ENCODE assay signal across 1 cellular context in the genomic region with DNA sequence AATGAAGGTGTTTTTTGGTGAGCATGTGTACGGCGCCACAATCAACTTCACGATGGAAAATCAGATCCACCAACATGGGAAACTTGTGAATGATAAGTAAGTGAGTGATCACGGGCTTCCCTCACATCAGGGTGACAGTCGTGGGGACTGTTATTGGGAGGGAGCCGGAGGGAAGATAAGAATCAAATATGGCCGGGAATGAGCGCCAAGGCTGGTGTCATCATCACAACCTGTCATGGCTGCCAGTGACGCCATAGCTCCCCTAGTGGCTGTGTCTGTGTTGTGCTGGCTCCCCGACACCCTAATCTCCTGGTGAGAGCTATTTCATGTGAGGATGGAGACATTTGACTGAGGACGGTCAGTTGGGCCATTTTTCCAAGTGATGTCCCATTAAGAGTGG.
TF ChIP-seq lines count a peak whose summit lies in the region.

No MANE protein-coding gene starts in this region.

TF ChIP-seq in K562, 482 proteins besides CTCF, POLR2A, EP300 and RAD21 (continued from another document and continues in another):
- TF ChIP-seq, protein P1, sequence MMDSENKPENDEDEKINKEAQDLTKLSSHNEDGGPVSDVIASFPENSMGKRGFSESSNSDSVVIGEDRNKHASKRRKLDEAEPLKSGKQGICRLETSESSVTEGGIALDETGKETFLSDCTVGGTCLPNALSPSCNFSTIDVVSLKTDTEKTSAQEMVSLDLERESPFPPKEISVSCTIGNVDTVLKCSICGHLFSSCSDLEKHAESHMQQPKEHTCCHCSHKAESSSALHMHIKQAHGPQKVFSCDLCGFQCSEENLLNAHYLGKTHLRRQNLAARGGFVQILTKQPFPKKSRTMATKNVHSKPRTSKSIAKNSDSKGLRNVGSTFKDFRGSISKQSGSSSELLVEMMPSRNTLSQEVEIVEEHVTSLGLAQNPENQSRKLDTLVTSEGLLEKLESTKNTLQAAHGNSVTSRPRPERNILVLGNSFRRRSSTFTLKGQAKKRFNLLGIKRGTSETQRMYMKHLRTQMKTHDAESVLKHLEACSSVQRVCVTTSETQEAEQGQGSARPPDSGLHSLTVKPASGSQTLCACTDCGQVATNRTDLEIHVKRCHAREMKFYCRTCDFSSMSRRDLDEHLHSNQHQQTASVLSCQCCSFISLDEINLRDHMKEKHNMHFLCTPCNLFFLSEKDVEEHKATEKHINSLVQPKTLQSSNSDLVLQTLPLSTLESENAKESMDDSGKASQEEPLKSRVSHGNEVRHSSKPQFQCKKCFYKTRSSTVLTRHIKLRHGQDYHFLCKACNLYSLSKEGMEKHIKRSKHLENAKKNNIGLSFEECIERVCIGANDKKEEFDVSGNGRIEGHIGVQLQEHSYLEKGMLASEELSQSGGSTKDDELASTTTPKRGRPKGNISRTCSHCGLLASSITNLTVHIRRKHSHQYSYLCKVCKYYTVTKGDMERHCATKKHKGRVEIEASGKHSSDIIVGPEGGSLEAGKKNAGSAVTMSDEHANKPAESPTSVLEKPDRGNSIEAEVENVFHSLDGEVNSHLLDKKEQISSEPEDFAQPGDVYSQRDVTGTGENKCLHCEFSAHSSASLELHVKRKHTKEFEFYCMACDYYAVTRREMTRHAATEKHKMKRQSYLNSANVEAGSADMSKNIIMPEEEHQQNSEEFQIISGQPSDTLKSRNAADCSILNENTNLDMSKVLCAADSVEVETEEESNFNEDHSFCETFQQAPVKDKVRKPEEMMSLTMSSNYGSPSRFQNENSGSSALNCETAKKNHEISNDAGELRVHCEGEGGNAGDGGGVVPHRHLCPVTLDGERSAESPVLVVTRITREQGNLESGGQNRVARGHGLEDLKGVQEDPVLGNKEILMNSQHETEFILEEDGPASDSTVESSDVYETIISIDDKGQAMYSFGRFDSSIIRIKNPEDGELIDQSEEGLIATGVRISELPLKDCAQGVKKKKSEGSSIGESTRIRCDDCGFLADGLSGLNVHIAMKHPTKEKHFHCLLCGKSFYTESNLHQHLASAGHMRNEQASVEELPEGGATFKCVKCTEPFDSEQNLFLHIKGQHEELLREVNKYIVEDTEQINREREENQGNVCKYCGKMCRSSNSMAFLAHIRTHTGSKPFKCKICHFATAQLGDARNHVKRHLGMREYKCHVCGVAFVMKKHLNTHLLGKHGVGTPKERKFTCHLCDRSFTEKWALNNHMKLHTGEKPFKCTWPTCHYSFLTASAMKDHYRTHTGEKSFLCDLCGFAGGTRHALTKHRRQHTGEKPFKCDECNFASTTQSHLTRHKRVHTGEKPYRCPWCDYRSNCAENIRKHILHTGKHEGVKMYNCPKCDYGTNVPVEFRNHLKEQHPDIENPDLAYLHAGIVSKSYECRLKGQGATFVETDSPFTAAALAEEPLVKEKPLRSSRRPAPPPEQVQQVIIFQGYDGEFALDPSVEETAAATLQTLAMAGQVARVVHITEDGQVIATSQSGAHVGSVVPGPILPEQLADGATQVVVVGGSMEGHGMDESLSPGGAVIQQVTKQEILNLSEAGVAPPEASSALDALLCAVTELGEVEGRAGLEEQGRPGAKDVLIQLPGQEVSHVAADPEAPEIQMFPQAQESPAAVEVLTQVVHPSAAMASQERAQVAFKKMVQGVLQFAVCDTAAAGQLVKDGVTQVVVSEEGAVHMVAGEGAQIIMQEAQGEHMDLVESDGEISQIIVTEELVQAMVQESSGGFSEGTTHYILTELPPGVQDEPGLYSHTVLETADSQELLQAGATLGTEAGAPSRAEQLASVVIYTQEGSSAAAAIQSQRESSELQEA (IDR thresholded peaks at IDR 0.05; ENCODE audit: low read depth) = no peak
- TF ChIP-seq ZNF79 (CRISPR knock-in tag; IDR thresholded peaks at IDR 0.05; ENCODE audit: low read depth) (no peak), FOXJ2 (tag; IDR thresholded peaks at IDR 0.05) (0 out of 2 replicates have a peak, but pooled peaks have one; percentile 31), ELF1 (tag; IDR thresholded peaks at IDR 0.05) (no peak), ZNF583 (CRISPR knock-in tag; IDR thresholded peaks at IDR 0.05) (no peak), HNRNPH1 (optimal IDR thresholded peaks at IDR 0.05; ENCODE audit: low read depth, low read length) (no peak), ASH1L (IDR thresholded peaks at IDR 0.05; ENCODE audit: borderline replicate concordance, low read depth, partially characterized antibody) (no peak), NCOA1 (IDR thresholded peaks at IDR 0.05; ENCODE audit: low read depth) (peak; percentile 64; the same call in 1 of the 2 replicates), GTF2F1 (IDR thresholded peaks at IDR 0.05; ENCODE audit: low read depth, low read length) (no peak), ZNF121 (CRISPR knock-in tag; conservative IDR thresholded peaks at IDR 0.05) (no peak), RFX1 (IDR thresholded peaks at IDR 0.05) (no peak), JUN (IDR thresholded peaks at IDR 0.05; ENCODE audit: borderline replicate concordance, low read depth, low read length) (no peak), JUN (CRISPR knock-in tag; IDR thresholded peaks at IDR 0.05; ENCODE audit: borderline replicate concordance) (no peak), MEF2A (IDR thresholded peaks at IDR 0.05; ENCODE audit: control insufficient read depth, low read depth, low read length) (no peak), ILK (tag; IDR thresholded peaks at IDR 0.05; ENCODE audit: borderline replicate concordance, low read depth) (no peak), SMAD1 (IDR thresholded peaks at IDR 0.05; ENCODE audit: low read depth, low read length, partially characterized antibody) (no peak), SMAD3 (CRISPR knock-in tag; conservative IDR thresholded peaks at IDR 0.05) (no peak), ZFPM2 (CRISPR knock-in tag; IDR thresholded peaks at IDR 0.05) (no peak), HDAC6 (IDR thresholded peaks at IDR 0.05; ENCODE audit: low read depth, low read length) (no peak), TEAD1 (CRISPR knock-in tag; IDR thresholded peaks at IDR 0.05) (no peak), CEBPG (CRISPR knock-in tag; IDR thresholded peaks at IDR 0.05) (no peak; the same call in 1 of the 2 replicates), CEBPG (tag; conservative IDR thresholded peaks at IDR 0.05 in 1 of 2, IDR thresholded peaks at IDR 0.05 in 1 of 2) (peak in 1 of 2 experiments; percentile 73; a peak in 2 of 4 replicates), NFIX (CRISPR knock-in tag; IDR thresholded peaks at IDR 0.05; ENCODE audit: low read depth) (no peak)
- TF ChIP-seq, protein P2, sequence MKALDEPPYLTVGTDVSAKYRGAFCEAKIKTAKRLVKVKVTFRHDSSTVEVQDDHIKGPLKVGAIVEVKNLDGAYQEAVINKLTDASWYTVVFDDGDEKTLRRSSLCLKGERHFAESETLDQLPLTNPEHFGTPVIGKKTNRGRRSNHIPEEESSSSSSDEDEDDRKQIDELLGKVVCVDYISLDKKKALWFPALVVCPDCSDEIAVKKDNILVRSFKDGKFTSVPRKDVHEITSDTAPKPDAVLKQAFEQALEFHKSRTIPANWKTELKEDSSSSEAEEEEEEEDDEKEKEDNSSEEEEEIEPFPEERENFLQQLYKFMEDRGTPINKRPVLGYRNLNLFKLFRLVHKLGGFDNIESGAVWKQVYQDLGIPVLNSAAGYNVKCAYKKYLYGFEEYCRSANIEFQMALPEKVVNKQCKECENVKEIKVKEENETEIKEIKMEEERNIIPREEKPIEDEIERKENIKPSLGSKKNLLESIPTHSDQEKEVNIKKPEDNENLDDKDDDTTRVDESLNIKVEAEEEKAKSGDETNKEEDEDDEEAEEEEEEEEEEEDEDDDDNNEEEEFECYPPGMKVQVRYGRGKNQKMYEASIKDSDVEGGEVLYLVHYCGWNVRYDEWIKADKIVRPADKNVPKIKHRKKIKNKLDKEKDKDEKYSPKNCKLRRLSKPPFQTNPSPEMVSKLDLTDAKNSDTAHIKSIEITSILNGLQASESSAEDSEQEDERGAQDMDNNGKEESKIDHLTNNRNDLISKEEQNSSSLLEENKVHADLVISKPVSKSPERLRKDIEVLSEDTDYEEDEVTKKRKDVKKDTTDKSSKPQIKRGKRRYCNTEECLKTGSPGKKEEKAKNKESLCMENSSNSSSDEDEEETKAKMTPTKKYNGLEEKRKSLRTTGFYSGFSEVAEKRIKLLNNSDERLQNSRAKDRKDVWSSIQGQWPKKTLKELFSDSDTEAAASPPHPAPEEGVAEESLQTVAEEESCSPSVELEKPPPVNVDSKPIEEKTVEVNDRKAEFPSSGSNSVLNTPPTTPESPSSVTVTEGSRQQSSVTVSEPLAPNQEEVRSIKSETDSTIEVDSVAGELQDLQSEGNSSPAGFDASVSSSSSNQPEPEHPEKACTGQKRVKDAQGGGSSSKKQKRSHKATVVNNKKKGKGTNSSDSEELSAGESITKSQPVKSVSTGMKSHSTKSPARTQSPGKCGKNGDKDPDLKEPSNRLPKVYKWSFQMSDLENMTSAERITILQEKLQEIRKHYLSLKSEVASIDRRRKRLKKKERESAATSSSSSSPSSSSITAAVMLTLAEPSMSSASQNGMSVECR (CRISPR knock-in tag; IDR thresholded peaks at IDR 0.05) = no peak
- TF ChIP-seq, protein P3, sequence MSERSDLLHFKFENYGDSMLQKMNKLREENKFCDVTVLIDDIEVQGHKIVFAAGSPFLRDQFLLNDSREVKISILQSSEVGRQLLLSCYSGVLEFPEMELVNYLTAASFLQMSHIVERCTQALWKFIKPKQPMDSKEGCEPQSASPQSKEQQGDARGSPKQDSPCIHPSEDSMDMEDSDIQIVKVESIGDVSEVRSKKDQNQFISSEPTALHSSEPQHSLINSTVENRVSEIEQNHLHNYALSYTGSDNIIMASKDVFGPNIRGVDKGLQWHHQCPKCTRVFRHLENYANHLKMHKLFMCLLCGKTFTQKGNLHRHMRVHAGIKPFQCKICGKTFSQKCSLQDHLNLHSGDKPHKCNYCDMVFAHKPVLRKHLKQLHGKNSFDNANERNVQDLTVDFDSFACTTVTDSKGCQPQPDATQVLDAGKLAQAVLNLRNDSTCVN (CRISPR knock-in tag; IDR thresholded peaks at IDR 0.05) = no peak
- TF ChIP-seq, protein P4, sequence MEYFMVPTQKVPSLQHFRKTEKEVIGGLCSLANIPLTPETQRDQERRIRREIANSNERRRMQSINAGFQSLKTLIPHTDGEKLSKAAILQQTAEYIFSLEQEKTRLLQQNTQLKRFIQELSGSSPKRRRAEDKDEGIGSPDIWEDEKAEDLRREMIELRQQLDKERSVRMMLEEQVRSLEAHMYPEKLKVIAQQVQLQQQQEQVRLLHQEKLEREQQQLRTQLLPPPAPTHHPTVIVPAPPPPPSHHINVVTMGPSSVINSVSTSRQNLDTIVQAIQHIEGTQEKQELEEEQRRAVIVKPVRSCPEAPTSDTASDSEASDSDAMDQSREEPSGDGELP (CRISPR knock-in tag; IDR thresholded peaks at IDR 0.05; ENCODE audit: borderline replicate concordance) = no peak
- TF ChIP-seq, protein P5, sequence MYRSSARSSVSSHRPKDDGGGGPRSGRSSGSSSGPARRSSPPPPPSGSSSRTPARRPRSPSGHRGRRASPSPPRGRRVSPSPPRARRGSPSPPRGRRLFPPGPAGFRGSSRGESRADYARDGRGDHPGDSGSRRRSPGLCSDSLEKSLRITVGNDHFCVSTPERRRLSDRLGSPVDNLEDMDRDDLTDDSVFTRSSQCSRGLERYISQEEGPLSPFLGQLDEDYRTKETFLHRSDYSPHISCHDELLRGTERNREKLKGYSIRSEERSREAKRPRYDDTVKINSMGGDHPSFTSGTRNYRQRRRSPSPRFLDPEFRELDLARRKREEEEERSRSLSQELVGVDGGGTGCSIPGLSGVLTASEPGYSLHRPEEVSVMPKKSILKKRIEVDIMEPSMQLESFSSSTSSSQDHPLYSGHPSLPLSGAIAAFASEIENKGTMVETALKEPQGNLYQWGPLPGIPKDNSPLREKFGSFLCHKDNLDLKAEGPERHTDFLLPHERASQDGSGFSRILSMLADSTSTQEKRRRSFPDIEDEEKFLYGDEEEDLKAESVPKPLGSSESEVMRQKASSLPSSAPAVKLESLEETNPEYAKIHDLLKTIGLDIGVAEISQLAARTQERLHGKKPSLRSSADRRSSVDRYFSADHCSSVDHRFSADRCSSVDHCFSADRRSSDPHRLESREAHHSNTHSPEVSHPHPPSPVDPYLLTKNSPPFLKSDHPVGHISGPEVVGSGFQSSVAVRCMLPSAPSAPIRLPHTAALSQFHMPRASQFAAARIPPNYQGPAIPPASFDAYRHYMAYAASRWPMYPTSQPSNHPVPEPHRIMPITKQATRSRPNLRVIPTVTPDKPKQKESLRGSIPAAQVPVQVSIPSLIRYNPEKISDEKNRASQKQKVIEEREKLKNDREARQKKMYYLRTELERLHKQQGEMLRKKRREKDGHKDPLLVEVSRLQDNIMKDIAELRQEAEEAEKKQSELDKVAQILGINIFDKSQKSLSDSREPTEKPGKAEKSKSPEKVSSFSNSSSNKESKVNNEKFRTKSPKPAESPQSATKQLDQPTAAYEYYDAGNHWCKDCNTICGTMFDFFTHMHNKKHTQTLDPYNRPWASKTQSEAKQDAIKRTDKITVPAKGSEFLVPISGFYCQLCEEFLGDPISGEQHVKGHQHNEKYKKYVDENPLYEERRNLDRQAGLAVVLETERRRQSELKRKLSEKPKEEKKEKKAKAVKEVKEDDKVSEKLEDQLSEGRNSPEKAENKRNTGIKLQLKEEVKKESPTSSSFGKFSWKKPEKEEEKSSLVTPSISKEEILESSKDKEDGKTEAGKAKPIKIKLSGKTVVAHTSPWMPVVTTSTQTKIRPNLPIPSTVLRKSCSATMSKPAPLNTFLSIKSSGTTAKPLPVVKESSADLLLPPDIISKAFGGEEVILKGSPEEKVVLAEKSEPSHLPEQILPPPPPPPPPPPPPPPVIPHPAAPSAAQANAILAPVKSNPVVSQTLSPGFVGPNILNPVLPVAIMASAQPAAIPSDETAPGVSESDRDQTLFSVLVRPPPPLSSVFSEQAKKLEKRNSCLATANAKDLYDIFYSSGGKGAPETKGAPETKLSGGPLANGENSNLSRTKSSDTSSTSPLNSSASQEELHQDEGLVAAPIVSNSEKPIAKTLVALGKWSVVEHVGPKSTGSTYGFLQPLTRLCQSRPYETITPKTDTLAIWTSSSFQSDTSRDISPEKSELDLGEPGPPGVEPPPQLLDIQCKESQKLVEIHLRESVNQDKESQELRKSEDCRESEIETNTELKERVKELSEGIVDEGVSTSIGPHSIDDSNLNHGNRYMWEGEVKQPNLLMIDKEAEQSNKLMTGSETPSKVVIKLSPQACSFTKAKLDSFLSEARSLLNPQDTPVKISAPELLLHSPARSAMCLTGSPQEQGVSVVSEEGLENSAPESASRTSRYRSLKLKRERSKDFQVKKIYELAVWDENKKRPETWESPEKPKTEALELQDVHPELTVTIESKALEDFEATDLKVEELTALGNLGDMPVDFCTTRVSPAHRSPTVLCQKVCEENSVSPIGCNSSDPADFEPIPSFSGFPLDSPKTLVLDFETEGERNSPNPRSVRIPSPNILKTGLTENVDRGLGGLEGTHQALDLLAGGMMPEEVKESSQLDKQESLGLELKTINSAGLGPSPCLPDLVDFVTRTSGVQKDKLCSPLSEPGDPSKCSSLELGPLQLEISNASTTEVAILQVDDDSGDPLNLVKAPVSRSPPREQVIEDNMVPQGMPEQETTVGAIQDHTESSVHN (IDR thresholded peaks at IDR 0.05; ENCODE audit: borderline replicate concordance in 1 of 2, low read depth in 1 of 2) = no peak
- TF ChIP-seq, protein P6, sequence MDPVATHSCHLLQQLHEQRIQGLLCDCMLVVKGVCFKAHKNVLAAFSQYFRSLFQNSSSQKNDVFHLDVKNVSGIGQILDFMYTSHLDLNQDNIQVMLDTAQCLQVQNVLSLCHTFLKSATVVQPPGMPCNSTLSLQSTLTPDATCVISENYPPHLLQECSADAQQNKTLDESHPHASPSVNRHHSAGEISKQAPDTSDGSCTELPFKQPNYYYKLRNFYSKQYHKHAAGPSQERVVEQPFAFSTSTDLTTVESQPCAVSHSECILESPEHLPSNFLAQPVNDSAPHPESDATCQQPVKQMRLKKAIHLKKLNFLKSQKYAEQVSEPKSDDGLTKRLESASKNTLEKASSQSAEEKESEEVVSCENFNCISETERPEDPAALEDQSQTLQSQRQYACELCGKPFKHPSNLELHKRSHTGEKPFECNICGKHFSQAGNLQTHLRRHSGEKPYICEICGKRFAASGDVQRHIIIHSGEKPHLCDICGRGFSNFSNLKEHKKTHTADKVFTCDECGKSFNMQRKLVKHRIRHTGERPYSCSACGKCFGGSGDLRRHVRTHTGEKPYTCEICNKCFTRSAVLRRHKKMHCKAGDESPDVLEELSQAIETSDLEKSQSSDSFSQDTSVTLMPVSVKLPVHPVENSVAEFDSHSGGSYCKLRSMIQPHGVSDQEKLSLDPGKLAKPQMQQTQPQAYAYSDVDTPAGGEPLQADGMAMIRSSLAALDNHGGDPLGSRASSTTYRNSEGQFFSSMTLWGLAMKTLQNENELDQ (CRISPR knock-in tag; IDR thresholded peaks at IDR 0.05; ENCODE audit: borderline replicate concordance) = no peak
